9 cellular contexts compared by ENCODE assay signal in the genomic region with DNA sequence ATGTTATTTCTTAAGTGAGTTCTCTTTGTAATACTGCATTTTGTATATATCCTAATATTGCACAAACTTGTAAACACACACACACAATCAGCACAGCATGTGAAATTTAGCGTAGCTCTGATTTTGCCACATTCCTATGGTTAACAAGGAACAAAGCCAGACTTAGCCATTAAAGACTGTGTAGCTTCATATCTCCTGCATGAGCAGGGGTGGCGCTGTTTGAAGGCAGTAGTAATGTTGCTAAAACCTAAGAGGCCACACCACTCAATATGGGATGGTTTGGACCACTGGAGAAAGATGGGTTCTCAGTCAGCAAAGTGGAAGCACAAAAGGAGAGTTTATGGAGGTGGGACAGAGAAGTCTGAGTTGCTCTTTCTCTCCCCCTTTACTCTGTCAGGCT.
A peak's percentile ranks its signal among the peaks of the same experiment; 100 is the strongest.
DNase-seq lines count a peak whose midpoint lies in the region; ATAC-seq and TF ChIP-seq lines count a peak whose summit lies in the region.
"Had no signal": no experiment of that assay in that cellular context is flagged by ENCODE, and none has a peak within 500 bp of the region (broad histone marks: within the 10 kb centered on the region; RNA-seq: fewer than 3 reads in every experiment).

No MANE protein-coding gene starts in this region.

- H3K27me3 ChIP-seq in left ventricle myocardium inferior (ENCODE audit: low read depth) (no peaks in the 10 kb centered on the region), dorsolateral prefrontal cortex (peaks cover 0 to 3% (median 0%) of the 10 kb centered on the region in 45 donors)

- H3K9me3 ChIP-seq in left ventricle myocardium inferior (replicated peaks), result no peaks in the 10 kb centered on the region
- H3K9me3 ChIP-seq: prostate gland had no signal

- H3K4me3 ChIP-seq in left ventricle myocardium inferior, result no peak overlapping the region
- H3K4me3 ChIP-seq in dorsolateral prefrontal cortex, result no peak overlapping the region
- H3K4me3 ChIP-seq: prostate gland had no signal

- no peak for ATAC-seq in Right ventricle myocardium inferior

- H3K4me1 ChIP-seq in left ventricle myocardium inferior, result no peaks in the 10 kb centered on the region
- H3K4me1 ChIP-seq: prostate gland had no signal

- DNase-seq in left ventricle myocardium inferior, result no peak
- DNase-seq in Right ventricle myocardium inferior (ENCODE audit: missing footprints), result no peak
- DNase-seq in NAMALWA (ENCODE audit: low spot score), result peak; percentile 33
- DNase-seq in dermis blood vessel endothelial cell, result peak; percentile 23
- DNase-seq in NCI-H1048 (lab: John Stamatoyannopoulos, UW), result no peak
- no peak for DNase-seq in effector CD4-positive, alpha-beta T cell
- DNase-seq in NCI-H510A (lab: John Stamatoyannopoulos, UW), result no peak
- DNase-seq in dorsolateral prefrontal cortex, result no peak

- H3K27ac ChIP-seq in left ventricle myocardium inferior (replicated peaks) (no peak overlapping the region), dorsolateral prefrontal cortex (no peak overlapping the region)
- H3K27ac ChIP-seq: prostate gland had no signal

- H3K36me3 ChIP-seq in left ventricle myocardium inferior, result no peaks in the 10 kb centered on the region
- H3K36me3 ChIP-seq: prostate gland had no signal

- intact Hi-C loops in left ventricle myocardium inferior (cut with micrococcal nuclease), result no loop called here
- intact Hi-C loops in Right ventricle myocardium inferior (cut with DNase I), result no loop called here
- intact Hi-C loops in dorsolateral prefrontal cortex (cut with DNase I), result no loop called here

- TF ChIP-seq CTCF in left ventricle myocardium inferior (IDR thresholded peaks at IDR 0.05; ENCODE audit: borderline replicate concordance) (peak; percentile 26), dorsolateral prefrontal cortex (IDR thresholded peaks at IDR 0.05 in 54 of 56, conservative IDR thresholded peaks at IDR 0.05 in 2 of 56; ENCODE audit: low read depth in 1 of 56, partially characterized antibody in 56 of 56) (no peak)

Comparison
In these comparisons a context has a peak if more than half of its experiments do, and no peak if none do; other contexts are left out.
1. DNase-seq: peak in NAMALWA (single experiment) and dermis blood vessel endothelial cell (single experiment); none in left ventricle myocardium inferior (single experiment), Right ventricle myocardium inferior (single experiment), NCI-H1048 (single experiment), effector CD4-positive, alpha-beta T cell (single experiment), NCI-H510A (single experiment) and dorsolateral prefrontal cortex (0 of 10).